8 cellular contexts compared by ENCODE assay signal in the genomic region with DNA sequence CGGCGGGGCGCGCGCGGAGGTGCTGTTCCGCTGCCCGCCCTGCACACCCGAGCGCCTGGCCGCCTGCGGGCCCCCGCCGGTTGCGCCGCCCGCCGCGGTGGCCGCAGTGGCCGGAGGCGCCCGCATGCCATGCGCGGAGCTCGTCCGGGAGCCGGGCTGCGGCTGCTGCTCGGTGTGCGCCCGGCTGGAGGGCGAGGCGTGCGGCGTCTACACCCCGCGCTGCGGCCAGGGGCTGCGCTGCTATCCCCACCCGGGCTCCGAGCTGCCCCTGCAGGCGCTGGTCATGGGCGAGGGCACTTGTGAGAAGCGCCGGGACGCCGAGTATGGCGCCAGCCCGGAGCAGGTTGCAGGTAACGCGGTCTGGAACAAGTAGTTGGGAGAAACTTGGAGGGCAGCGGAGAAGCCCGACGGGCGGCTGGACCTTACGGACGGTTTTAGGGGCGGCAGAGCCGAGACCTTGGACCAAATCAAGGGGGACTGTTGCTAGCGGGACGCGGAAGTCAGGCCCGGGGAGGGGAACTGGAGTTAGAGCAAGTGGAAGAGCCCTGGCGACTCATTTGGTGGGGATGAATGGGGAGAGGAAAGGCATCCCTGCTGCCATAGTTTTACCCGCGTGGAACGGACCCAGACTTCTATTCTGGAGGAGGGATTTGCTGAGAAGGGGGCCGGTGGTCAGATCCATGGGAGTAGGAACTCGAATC. TPM values are rescaled to one million over a fixed set of nuclear protein-coding genes. Genes with fewer than 3 reads are reported as not detected.
DNase-seq lines count a peak whose midpoint lies in the region; ATAC-seq and TF ChIP-seq lines count a peak whose summit lies in the region.

No MANE protein-coding gene starts in this region.

- H3K27me3 ChIP-seq in Peyer's patch (no peaks in the 10 kb centered on the region), neural progenitor cell (peaks cover 11% of the 10 kb centered on the region)

- peak overlapping the region; percentile 99 for H3K27ac Mint-ChIP-seq in neural progenitor cell

- no peaks in the 10 kb centered on the region for H3K36me3 ChIP-seq in Peyer's patch
- H3K36me3 ChIP-seq in neural progenitor cell, result no peaks in the 10 kb centered on the region

- DNase-seq in NCI-H2171 treated with DMSO at 0.1 percent for 48 hours (lab: John Stamatoyannopoulos, UW), result peak; percentile 36
- no peak for DNase-seq in NCI-H2171 (lab: John Stamatoyannopoulos, UW)
- DNase-seq in Peyer's patch, result peak in 1 of 3 donors; percentile 62
- no peak for DNase-seq in epithelial cell of proximal tubule (ENCODE audit: low read depth)
- no peak for DNase-seq in neural progenitor cell (ENCODE audit: low spot score)

- peak overlapping the region; percentile 25 to 65 (median 40) for H3K4me3 ChIP-seq in Peyer's patch
- peak overlapping the region; percentile 45 for H3K4me3 ChIP-seq in epithelial cell of proximal tubule (ENCODE audit: low read depth, low read length)
- peak overlapping the region; percentile 100 for H3K4me3 ChIP-seq in neural progenitor cell

- H3K36me3 Mint-ChIP-seq in neural progenitor cell, result peaks cover 14% of the 10 kb centered on the region

- H3K4me3 Mint-ChIP-seq in neural progenitor cell, result peak overlapping the region; percentile 100

- H3K79me2 ChIP-seq in neural progenitor cell (ENCODE audit: low read depth), result peaks cover 52% of the 10 kb centered on the region

- H3K9me3 ChIP-seq in Peyer's patch (no peaks in the 10 kb centered on the region), neural progenitor cell (ENCODE audit: low read depth) (no peaks in the 10 kb centered on the region)

- peak overlapping the region; percentile 83 for H3K9ac ChIP-seq in neural progenitor cell

- ATAC-seq in GM21367 (IDR thresholded peaks at IDR 0.05; ENCODE audit: unreplicated experiment) (no peak), HG03139 (IDR thresholded peaks at IDR 0.05; ENCODE audit: unreplicated experiment) (no peak), GM18858 (IDR thresholded peaks at IDR 0.05; ENCODE audit: unreplicated experiment) (no peak)

- peaks cover 0 to 42% (median 4%) of the 10 kb centered on the region in 4 donors for H3K4me1 ChIP-seq in Peyer's patch
- peaks cover 14% of the 10 kb centered on the region for H3K4me1 ChIP-seq in neural progenitor cell

- peak overlapping the region; percentile 95 for H3K4me2 ChIP-seq in neural progenitor cell

- H2AFZ ChIP-seq in neural progenitor cell (replicated peaks), result no peak overlapping the region

- H3K27ac ChIP-seq in Peyer's patch (peak overlapping the region in 1 of 4 donors; percentile 19), neural progenitor cell (no peak overlapping the region)

- H3F3A ChIP-seq in neural progenitor cell (ENCODE audit: low read depth), result peaks cover 33% of the 10 kb centered on the region

- TF ChIP-seq POLR2A in Peyer's patch (IDR thresholded peaks at IDR 0.05), result no peak

- H3K9me3 Mint-ChIP-seq in neural progenitor cell, result no peaks in the 10 kb centered on the region

- no peak for TF ChIP-seq CTCF in Peyer's patch (IDR thresholded peaks at IDR 0.05)
- no peak for TF ChIP-seq CTCF in epithelial cell of proximal tubule (conservative IDR thresholded peaks at IDR 0.05; ENCODE audit: low read depth, low read length)
- no peak for TF ChIP-seq CTCF in neural progenitor cell (IDR thresholded peaks at IDR 0.05)

- H3K27me3 Mint-ChIP-seq in neural progenitor cell (ENCODE audit: insufficient read depth, low read depth), result peaks cover 12% of the 10 kb centered on the region

- H3K4me1 Mint-ChIP-seq in neural progenitor cell, result peaks cover 42% of the 10 kb centered on the region

- H4K20me1 ChIP-seq in neural progenitor cell (ENCODE audit: low read depth), result peaks cover 50% of the 10 kb centered on the region

RNA-seq across cellular contexts. Expression of a gene that starts 0.5 kb away (rescaled TPM):
- total RNA-seq in Peyer's patch, result 10 to 100 TPM; 24.8 to 51.9 (median 44.6) TPM
- 409 and 423 TPM in 2 replicates for total RNA-seq in epithelial cell of proximal tubule
- 371 and 935 TPM in 2 replicates for total RNA-seq in neural progenitor cell (ENCODE audit: low replicate concordance)

Comparison
In these comparisons a context has a peak if more than half of its experiments do, and no peak if none do; other contexts are left out.
1. H3K4me3 ChIP-seq: peak in every context shown above with its lines; median percentile 100 in neural progenitor cell; 45 in epithelial cell of proximal tubule; 40 in Peyer's patch.